In genomic region chrX:118499295-118499694, GRCh38 we compare ENCODE assay signal across 12 cellular contexts. TPM values are rescaled to one million over a fixed set of nuclear protein-coding genes. Genes with fewer than 3 reads are reported as not detected.
DNase-seq lines count a peak whose midpoint lies in the region; ATAC-seq and TF ChIP-seq lines count a peak whose summit lies in the region.
"Had no signal": no experiment of that assay in that cellular context is flagged by ENCODE, and none has a peak within 500 bp of the region (broad histone marks: within the 10 kb centered on the region; RNA-seq: fewer than 3 reads in every experiment).

No MANE protein-coding gene starts in this region.

- no peak for TF ChIP-seq CTCF in IMR-90 (conservative IDR thresholded peaks at IDR 0.05; ENCODE audit: low read depth, low read length)
- peak in 1 of 3 experiments; percentile 29 for TF ChIP-seq CTCF in ascending aorta (IDR thresholded peaks at IDR 0.05)

- H4K8ac ChIP-seq in IMR-90 (ENCODE audit: low read depth in 2 of 2, low read length in 2 of 2), result no peak overlapping the region

- H3K27ac ChIP-seq in IMR-90 (ENCODE audit: insufficient read depth, low read length) (no peak overlapping the region), ascending aorta (peak overlapping the region in 1 of 2 donors; percentile 41)
- H3K27ac ChIP-seq in naive thymus-derived CD4-positive, alpha-beta T cell (ENCODE audit: low read depth, low read length), result peak overlapping the region; percentile 87
- H3K27ac ChIP-seq: 22Rv1 had no signal

- in situ Hi-C loops in IMR-90 (cut with MboI; ENCODE audit: low sequenced_read_pairs), result no loop called here

- H3K4ac ChIP-seq in IMR-90 (ENCODE audit: low read depth, low read length), result no peak overlapping the region

- peak overlapping the region in 8 of 9 donors; percentile 64 to 99 (median 87) for H3K27ac Mint-ChIP-seq in naive thymus-derived CD4-positive, alpha-beta T cell

- no peak overlapping the region for H2AK5ac ChIP-seq in IMR-90 (ENCODE audit: low read depth, low read length)

- H3K4me1 ChIP-seq in IMR-90 (ENCODE audit: control insufficient read depth, insufficient read depth, low read length) (peaks cover 2% of the 10 kb centered on the region; the same call in 1 of the 2 replicates), adipocyte (ENCODE audit: control insufficient read depth, insufficient read depth, low read length) (peaks cover 11% of the 10 kb centered on the region), ascending aorta (peaks cover 0 to 3% of the 10 kb centered on the region in 2 donors)
- H3K4me1 ChIP-seq in naive thymus-derived CD4-positive, alpha-beta T cell (ENCODE audit: control insufficient read depth in 2 of 2, insufficient read depth in 2 of 2, low read length in 2 of 2), result peaks cover 24 to 56% of the 10 kb centered on the region in 2 donors

- peaks cover 26 to 57% (median 51%) of the 10 kb centered on the region in 7 donors for H3K4me1 Mint-ChIP-seq in naive thymus-derived CD4-positive, alpha-beta T cell

- no peak overlapping the region for H2BK5ac ChIP-seq in IMR-90 (ENCODE audit: low read depth, low read length, poor library complexity, severe bottlenecking)

- no peaks in the 10 kb centered on the region for H3K27me3 ChIP-seq in IMR-90 (ENCODE audit: control insufficient read depth, insufficient read depth, low read length)
- peaks cover under 1% of the 10 kb centered on the region for H3K27me3 ChIP-seq in adipocyte (replicated peaks; ENCODE audit: control insufficient read depth, insufficient read depth, low read length)
- no peaks in the 10 kb centered on the region for H3K27me3 ChIP-seq in naive thymus-derived CD4-positive, alpha-beta T cell (ENCODE audit: control insufficient read depth in 2 of 2, insufficient read depth in 2 of 2, low read length in 2 of 2)
- no peaks in the 10 kb centered on the region for H3K27me3 ChIP-seq in ascending aorta

- DNase-seq in DMS153 treated with DMSO at 0.1 percent for 48 hours (lab: John Stamatoyannopoulos, UW; ENCODE audit: unreplicated experiment), result peak; percentile 3
- no peak for DNase-seq in DMS153 (lab: John Stamatoyannopoulos, UW)
- no peak for DNase-seq in IMR-90
- DNase-seq in adipocyte (ENCODE audit: low read depth), result no peak
- DNase-seq in naive thymus-derived CD4-positive, alpha-beta T cell, result no peak
- no peak for DNase-seq in ascending aorta (ENCODE audit: low spot score in 2 of 2)
- no peak for DNase-seq in HCEC 1CT
- DNase-seq: NCI-H2171 treated with DMSO at 0.1 percent for 48 hours, SHP77, small intestine had no signal

- H3K9me1 ChIP-seq in IMR-90 (ENCODE audit: insufficient read depth, low read length), result no peaks in the 10 kb centered on the region

- ATAC-seq in IMR-90 (ENCODE audit: low read depth) (no peak), GM18519 (IDR thresholded peaks at IDR 0.05; ENCODE audit: low FRiP score, unreplicated experiment) (no peak)
- ATAC-seq in naive thymus-derived CD4-positive, alpha-beta T cell, result no peak

- H2BK20ac ChIP-seq in IMR-90 (ENCODE audit: low read depth, low read length), result no peak overlapping the region

- WGBS in IMR-90 (ENCODE audit: extremely low coverage in 2 of 2, insufficient read length in 1 of 2), 2 experiments, result 60% methylated on average over 1 of the region's 15 CpGs; no CpG with 5 or more reads in 1 of the 2 experiments

- no peak overlapping the region for H3K56ac ChIP-seq in IMR-90 (ENCODE audit: extremely low read depth, insufficient read depth, low read length)

- POLR2A ChIA-PET in IMR-90 (lab: Charles Lee; ENCODE audit: unreplicated experiment), result no interaction called here
- POLR2A ChIA-PET in naive thymus-derived CD4-positive, alpha-beta T cell (lab: Charles Lee), result interaction anchor here (0.5 to 8.4 kb wide), 4 partner anchors 11 to 71 kb away, joined by 3 to 167 read pairs (median 42); no protein-coding TSS in a partner anchor

- no peak overlapping the region for H3K14ac ChIP-seq in IMR-90 (replicated peaks; ENCODE audit: low read depth, low read length)

- dilution Hi-C loops in IMR-90 (cut with HindIII; ENCODE audit: low sequenced_read_pairs, unreplicated experiment), result no loop called here

- no TSS peak for BruUV-seq in IMR-90 (replicated peaks; lab: Mats Ljungman, UMichigan)

- H3K9me3 Mint-ChIP-seq in naive thymus-derived CD4-positive, alpha-beta T cell, result peaks cover 0 to 2% (median 0%) of the 10 kb centered on the region in 11 donors

- no peak overlapping the region for H3K4me2 ChIP-seq in IMR-90 (ENCODE audit: low read depth, low read length)

- H4K20me1 ChIP-seq in IMR-90 (ENCODE audit: insufficient read depth, low read length), result no peaks in the 10 kb centered on the region

- H3K36me3 ChIP-seq in IMR-90 (ENCODE audit: control insufficient read depth, insufficient read depth, low read length) (no peaks in the 10 kb centered on the region), adipocyte (ENCODE audit: control insufficient read depth, insufficient read depth, low read length, severe bottlenecking) (peaks cover 9% of the 10 kb centered on the region), ascending aorta (no peaks in the 10 kb centered on the region)
- peaks cover 0 to 4% (median 0%) of the 10 kb centered on the region in 3 experiments for H3K36me3 ChIP-seq in naive thymus-derived CD4-positive, alpha-beta T cell (ENCODE audit: control insufficient read depth in 2 of 3, insufficient read depth in 3 of 3, low read length in 3 of 3)

- peaks cover 6 to 9% of the 10 kb centered on the region in 2 experiments; a peak in 3 of 4 replicates for H3K79me1 ChIP-seq in IMR-90 (ENCODE audit: low read depth in 1 of 2, low read length in 2 of 2)

- H3K18ac ChIP-seq in IMR-90 (ENCODE audit: low read depth, low read length), result no peak overlapping the region

- peaks cover 0 to 26% (median 5%) of the 10 kb centered on the region in 5 donors for H3K36me3 Mint-ChIP-seq in naive thymus-derived CD4-positive, alpha-beta T cell

- no peak overlapping the region for H2BK15ac ChIP-seq in IMR-90 (ENCODE audit: low read depth, low read length)

- H4K5ac ChIP-seq in IMR-90 (ENCODE audit: low read depth, low read length), result no peak overlapping the region

- H3K9me3 ChIP-seq in IMR-90 (ENCODE audit: control insufficient read depth, insufficient read depth, low read length), result no peaks in the 10 kb centered on the region
- no peaks in the 10 kb centered on the region for H3K9me3 ChIP-seq in adipocyte (ENCODE audit: control insufficient read depth, low read length)
- no peaks in the 10 kb centered on the region for H3K9me3 ChIP-seq in naive thymus-derived CD4-positive, alpha-beta T cell (ENCODE audit: control insufficient read depth in 2 of 3, low read length in 3 of 3)
- H3K9me3 ChIP-seq in ascending aorta, result no peaks in the 10 kb centered on the region

- TF ChIP-seq POLR2A in IMR-90 (IDR thresholded peaks at IDR 0.05; ENCODE audit: low read depth, low read length), result no peak

- H3K4me3 ChIP-seq in IMR-90 (ENCODE audit: insufficient read depth, low read depth, low read length) (no peak overlapping the region), adipocyte (ENCODE audit: low read length) (no peak overlapping the region), ascending aorta (no peak overlapping the region)
- H3K4me3 ChIP-seq in naive thymus-derived CD4-positive, alpha-beta T cell (ENCODE audit: low read length), result no peak overlapping the region

- H3K9ac ChIP-seq in IMR-90 (ENCODE audit: low read depth, low read length) (no peak overlapping the region), adipocyte (ENCODE audit: low read length) (peak overlapping the region; percentile 19)

- no peak for TF ChIP-seq RAD21 in IMR-90 (IDR thresholded peaks at IDR 0.05; ENCODE audit: low read length)

- H3K27me3 Mint-ChIP-seq in naive thymus-derived CD4-positive, alpha-beta T cell, result no peaks in the 10 kb centered on the region

- no peak overlapping the region for H2AK9ac ChIP-seq in IMR-90 (replicated peaks; ENCODE audit: low read depth, low read length, poor library complexity)

- H2BK120ac ChIP-seq in IMR-90 (ENCODE audit: low read depth, low read length), result no peak overlapping the region

- no peak overlapping the region for H2AFZ ChIP-seq in IMR-90 (replicated peaks; ENCODE audit: low read length, poor library complexity)

- no peak overlapping the region for H4K91ac ChIP-seq in IMR-90 (ENCODE audit: insufficient read depth, low read depth, low read length)

- CTCF ChIA-PET in IMR-90 (lab: Yijun Ruan, JAX), result interaction anchor here (0.7 kb wide), 1 partner anchor 102 kb away, joined by 4 read pairs; no protein-coding TSS in a partner anchor
- CTCF ChIA-PET in naive thymus-derived CD4-positive, alpha-beta T cell (lab: Charles Lee), result interaction anchor here (1.0 kb wide), 1 partner anchor 29 kb away, joined by 3 read pairs; no protein-coding TSS in a partner anchor

- H3K4me3 Mint-ChIP-seq in naive thymus-derived CD4-positive, alpha-beta T cell, result peak overlapping the region; percentile 25 to 99 (median 76)

- intact Hi-C loops in IMR-90 (cut with micrococcal nuclease), result loop anchor here (5.0 kb wide), 1 partner anchor 78 kb away; no protein-coding TSS in a partner anchor
- intact Hi-C loops in naive thymus-derived CD4-positive, alpha-beta T cell (cut with micrococcal nuclease), result loop anchor here (5.0 kb wide), 3 partner anchors 42 to 1258 kb away; partner anchors contain the start of gene SOWAHD (in 1 of the 2)
- intact Hi-C loops in ascending aorta (cut with DNase I), result loop anchor here (5.0 to 10.0 kb wide), 3 partner anchors 38 to 226 kb away; partner anchors contain the start of gene IL13RA1

- H3K23ac ChIP-seq in IMR-90 (ENCODE audit: low read depth, low read length), result 0 out of 2 replicates have a peak overlapping the region, but pooled peaks have one; percentile 18

TF ChIP-seq in IMR-90, 13 proteins besides CTCF, POLR2A, EP300 and RAD21 (continues in another document):
- no peak for TF ChIP-seq NFE2L2 (IDR thresholded peaks at IDR 0.05; ENCODE audit: low read depth, low read length)
- TF ChIP-seq MAZ (IDR thresholded peaks at IDR 0.05; ENCODE audit: borderline replicate concordance, low read depth, low read length), result no peak
- no peak for TF ChIP-seq CHD1 (IDR thresholded peaks at IDR 0.05; ENCODE audit: low read depth, low read length)
- TF ChIP-seq USF2 (IDR thresholded peaks at IDR 0.05; ENCODE audit: low read depth, low read length), result no peak
- no peak for TF ChIP-seq RCOR1 (IDR thresholded peaks at IDR 0.05; ENCODE audit: insufficient replicate concordance, low read length)

RNA-seq across cellular contexts. Expression of gene DOCK11, which starts 3.7 kb away (rescaled TPM):
- 13.1 and 14.7 TPM in 2 replicates for total RNA-seq in IMR-90 (2012; rRNA removed)
- polyA plus RNA-seq in IMR-90 (2012; rRNA removed), result 3.2 and 3.9 TPM in 2 replicates
- 0.55 and 0.69 TPM in 2 replicates for polyA plus RNA-seq in IMR-90 (2012; cell fraction: cytosol; rRNA removed)
- polyA plus RNA-seq in IMR-90 (2012; cell fraction: nucleus; rRNA removed; ENCODE audit: low replicate concordance), result 0.35 and 5.0 TPM in 2 replicates
- 100 to 1,000 TPM in 3 of 5 experiments, 10 to 100 TPM in 2; 68.9 to 115 (median 102) TPM for total RNA-seq in naive thymus-derived CD4-positive, alpha-beta T cell
- polyA plus RNA-seq in naive thymus-derived CD4-positive, alpha-beta T cell, result 10 to 100 TPM; 24.2 to 27.0 TPM
- 23.0 TPM for total RNA-seq in ascending aorta
